30 cellular contexts compared by ENCODE assay signal in genomic region chr14:104553166-104554087, GRCh38. TPM values are rescaled to one million over a fixed set of nuclear protein-coding genes. Genes with fewer than 3 reads are reported as not detected.
DNase-seq lines count a peak whose midpoint lies in the region; ATAC-seq and TF ChIP-seq lines count a peak whose summit lies in the region.
"Had no signal": no experiment of that assay in that cellular context is flagged by ENCODE, and none has a peak within 500 bp of the region (broad histone marks: within the 10 kb centered on the region; RNA-seq: fewer than 3 reads in every experiment).

No MANE protein-coding gene starts in this region.

- no peak overlapping the region for H3K9ac ChIP-seq in PC-3 (ENCODE audit: low read length)
- H3K9ac ChIP-seq: GM23248 had no signal

- BruUV-seq in PC-3 (replicated peaks; lab: Mats Ljungman, UMichigan), result no TSS peak

- TF ChIP-seq POLR2A in right lobe of liver (IDR thresholded peaks at IDR 0.05), result no peak

- WGBS in right lobe of liver (ENCODE audit: insufficient coverage, low coverage, low lambda C conversion rate, missing lambda C conversion rate), result 67% methylated on average over 11 of the region's 30 CpGs

- no peaks in the 10 kb centered on the region for H3F3A ChIP-seq in PC-3 (ENCODE audit: low read length, unreplicated experiment)

- H3K9me2 ChIP-seq in PC-3 (replicated peaks; ENCODE audit: low read length), result no peaks in the 10 kb centered on the region

- CTCF ChIA-PET in PC-3 (lab: Charles Lee), result no interaction called here

- peak; percentile 54 for DNase-seq in activated effector memory CD4-positive, alpha-beta T cell treated with anti-CD3 and anti-CD28 coated beads, Interleukin-2, amount 50 U/mL, for 16 hours
- DNase-seq in activated effector memory CD4-positive, alpha-beta T cell treated with Interleukin-2 at 50 U/mL for 16 hours, result no peak
- DNase-seq in WERI-Rb-1, result peak; percentile 3
- DNase-seq in right lobe of liver, result peak; percentile 13 to 44 (median 34)
- DNase-seq in sciatic nerve (ENCODE audit: low spot score), result peak; percentile 34
- no peak for DNase-seq in PC-3
- DNase-seq: activated CD4-positive, alpha-beta memory T cell treated with anti-CD3 and anti-CD28 coated beads for 36 hours; AML-193; amniotic stem cell; cortex of kidney; DMS53; GM23248; HFFc6; KBM-7; kidney glomerular epithelial cell; mesenchymal stem cell; MM.1S; NCI-H1417; NCI-H2081 treated with DMSO at 0.1 percent for 48 hours; NCI-H446 treated with DMSO at 0.1 percent for 48 hours; OCI-M1; SHP77 had no signal

- no peak overlapping the region for H3K4me2 ChIP-seq in PC-3 (ENCODE audit: low read length)

- H3K36me3 ChIP-seq in WERI-Rb-1 (no peaks in the 10 kb centered on the region), right lobe of liver (no peaks in the 10 kb centered on the region), PC-3 (ENCODE audit: low read depth, low read length) (no peaks in the 10 kb centered on the region)
- H3K36me3 ChIP-seq: pancreas, upper lobe of left lung had no signal

- intact Hi-C loops in right lobe of liver (cut with DNase I), result no loop called here
- intact Hi-C loops in sciatic nerve (cut with DNase I), result no loop called here
- intact Hi-C loops in PC-3 (cut with micrococcal nuclease), result no loop called here

- no peaks in the 10 kb centered on the region for H3K27me3 ChIP-seq in WERI-Rb-1 (ENCODE audit: insufficient read depth, low read depth, severe bottlenecking)
- no peaks in the 10 kb centered on the region for H3K27me3 ChIP-seq in right lobe of liver
- peaks cover 95% of the 10 kb centered on the region for H3K27me3 ChIP-seq in PC-3 (ENCODE audit: low read length)
- H3K27me3 ChIP-seq: pancreas, upper lobe of left lung had no signal

- ATAC-seq in right lobe of liver (no peak), sciatic nerve (no peak), PC-3 (no peak), GM18861 (IDR thresholded peaks at IDR 0.05; ENCODE audit: unreplicated experiment) (no peak), HG02763 (IDR thresholded peaks at IDR 0.05; ENCODE audit: unreplicated experiment) (no peak)
- ATAC-seq: pancreas had no signal

- H3K4me3 ChIP-seq in WERI-Rb-1 (ENCODE audit: low read depth, low read length) (no peak overlapping the region), right lobe of liver (no peak overlapping the region), PC-3 (ENCODE audit: low read length) (no peak overlapping the region)
- H3K4me3 ChIP-seq: GM23248, pancreas, upper lobe of left lung had no signal

- TF ChIP-seq CTCF in WERI-Rb-1 (IDR thresholded peaks at IDR 0.05; ENCODE audit: low read depth, low read length) (no peak), right lobe of liver (IDR thresholded peaks at IDR 0.05) (no peak), PC-3 (conservative IDR thresholded peaks at IDR 0.05; ENCODE audit: low read depth, low read length) (no peak)

- H4K20me1 ChIP-seq in PC-3 (ENCODE audit: low read length), result no peaks in the 10 kb centered on the region

- no peaks in the 10 kb centered on the region for H3K79me2 ChIP-seq in PC-3 (ENCODE audit: low read length)

- no peaks in the 10 kb centered on the region for H3K4me1 ChIP-seq in right lobe of liver
- H3K4me1 ChIP-seq in PC-3 (ENCODE audit: insufficient read depth, low read length), result no peaks in the 10 kb centered on the region
- H3K4me1 ChIP-seq: pancreas, upper lobe of left lung had no signal

- no peak overlapping the region for H2AFZ ChIP-seq in PC-3 (ENCODE audit: low read length)
- H2AFZ ChIP-seq: GM23248 had no signal

- H3K27ac ChIP-seq in WERI-Rb-1, result no peak overlapping the region
- H3K27ac ChIP-seq in right lobe of liver, result no peak overlapping the region
- H3K27ac ChIP-seq in PC-3 (ENCODE audit: low read length), result no peak overlapping the region
- H3K27ac ChIP-seq: GM23248, pancreas, upper lobe of left lung had no signal

- POLR2A ChIA-PET in PC-3 (lab: Charles Lee; ENCODE audit: unreplicated experiment), result no interaction called here

- H3K9me3 ChIP-seq in WERI-Rb-1 (ENCODE audit: severe bottlenecking) (no peaks in the 10 kb centered on the region), right lobe of liver (no peaks in the 10 kb centered on the region), PC-3 (ENCODE audit: low read length) (no peaks in the 10 kb centered on the region)
- H3K9me3 ChIP-seq: pancreas, upper lobe of left lung had no signal

RNA-seq across cellular contexts. Expression of gene C14orf180, which starts 26.1 kb away (rescaled TPM):
- total RNA-seq in right lobe of liver (1 to 10 TPM in 4 of 6 experiments, under 1 TPM in 2; 0.35 to 4.0 (median 1.9) TPM), sciatic nerve (4.7 TPM), PC-3 (2014; rRNA removed) (not detected in 2 replicates)
- total RNA-seq: activated CD4-positive, alpha-beta memory T cell treated with anti-CD3 and anti-CD28 coated beads for 36 hours; bronchial epithelial cell; fibroblast of lung; GM23248; HFFc6; upper lobe of left lung had no signal

RNA-seq across cellular contexts. Expression of gene TMEM179, which starts 51.1 kb away (rescaled TPM):
- total RNA-seq in right lobe of liver, result under 1 TPM in 2 of 6 experiments, not detected in 4; 0.17 to 0.18 TPM
- 4.5 TPM for total RNA-seq in sciatic nerve
- not detected in 2 replicates for total RNA-seq in PC-3 (2014; rRNA removed)
- total RNA-seq: activated CD4-positive, alpha-beta memory T cell treated with anti-CD3 and anti-CD28 coated beads for 36 hours; bronchial epithelial cell; GM23248; HFFc6; HT-29; subcutaneous adipose tissue; upper lobe of left lung had no signal

Comparison
In these comparisons a context has a peak if more than half of its experiments do, and no peak if none do; other contexts are left out.
1. DNase-seq: peak in activated effector memory CD4-positive, alpha-beta T cell treated with anti-CD3 and anti-CD28 coated beads, Interleukin-2, amount 50 U/mL, for 16 hours (single experiment), WERI-Rb-1 (single experiment), right lobe of liver (3 of 3) and sciatic nerve (single experiment); none in activated effector memory CD4-positive, alpha-beta T cell treated with Interleukin-2 at 50 U/mL for 16 hours (single experiment) and PC-3 (single experiment).